Comparison of ENCODE assay signal across 6 cellular contexts in genomic region chr11:118308995-118309528, GRCh38. TPM values are rescaled to one million over a fixed set of nuclear protein-coding genes. Genes with fewer than 3 reads are reported as not detected.
"Had no signal": no experiment of that assay in that cellular context is flagged by ENCODE, and none has a peak within 500 bp of the region (broad histone marks: within the 10 kb centered on the region; RNA-seq: fewer than 3 reads in every experiment).

No MANE protein-coding gene starts in this region.

RNA-seq across cellular contexts. Expression of gene CD3E, which starts 4.5 kb away (rescaled TPM):
- total RNA-seq: foreskin keratinocyte, glomerular endothelial cell, myocyte, neural crest cell, occipital lobe, skeletal muscle tissue had no signal

RNA-seq across cellular contexts. Expression of gene CD3D, which starts 33.4 kb away (rescaled TPM):
- total RNA-seq: foreskin keratinocyte, glomerular endothelial cell, myocyte, neural crest cell, occipital lobe, skeletal muscle tissue had no signal

RNA-seq across cellular contexts. Expression of gene CD3G, which starts 35.1 kb away (rescaled TPM):
- total RNA-seq: foreskin keratinocyte, glomerular endothelial cell, myocyte, neural crest cell, occipital lobe had no signal

RNA-seq across cellular contexts. Expression of gene MPZL2, which starts 45.0 kb away (rescaled TPM):
- total RNA-seq: myocyte, neural crest cell had no signal
